ENCODE assay signal across 14 cellular contexts in the genomic region with DNA sequence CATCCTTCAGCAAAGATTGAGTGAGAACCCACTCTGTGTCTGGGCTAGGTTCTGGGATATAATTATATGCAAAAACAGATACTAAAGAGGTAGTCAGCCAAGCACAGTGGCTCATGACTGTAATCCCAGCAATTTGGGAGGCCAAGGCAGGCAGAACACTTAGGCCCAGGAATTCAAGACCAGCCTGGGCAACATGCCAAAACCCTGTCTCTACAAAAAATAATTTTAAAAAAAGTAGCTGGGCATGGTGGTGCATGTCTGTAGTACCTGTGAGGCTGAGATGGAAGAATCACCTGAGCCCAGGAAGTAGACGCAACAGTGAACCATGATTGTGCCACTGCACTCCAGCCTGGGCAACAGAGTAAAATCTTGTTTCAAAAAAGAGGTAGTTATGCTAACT.
DNase-seq lines count a peak whose midpoint lies in the region; ATAC-seq, FAIRE-seq and TF ChIP-seq lines count a peak whose summit lies in the region.
"Had no signal": no experiment of that assay in that cellular context is flagged by ENCODE, and none has a peak within 500 bp of the region (broad histone marks: within the 10 kb centered on the region; RNA-seq: fewer than 3 reads in every experiment).

No MANE protein-coding gene starts in this region.

- BruUV-seq in K562 (replicated peaks; lab: Mats Ljungman, UMichigan), result no TSS peak

- intact Hi-C loops in K562 (cut with micrococcal nuclease), result no loop called here

- H3K9me3 Mint-ChIP-seq in stimulated activated naive CD8-positive, alpha-beta T cell treated with anti-CD3 and anti-CD28 coated beads, Interleukin-15, amount 100 ng/mL, for 72 hours, result no peaks in the 10 kb centered on the region
- H3K9me3 Mint-ChIP-seq: CD4-positive, alpha-beta T cell; H9 had no signal

- TF ChIP-seq CTCF in K562 (IDR thresholded peaks at IDR 0.05 in 2 of 3, conservative IDR thresholded peaks at IDR 0.05 in 1 of 3; ENCODE audit: insufficient read depth in 2 of 3, low read depth in 1 of 3, low read length in 3 of 3), result no peak

- CTCF ChIA-PET in K562 (lab: Yijun Ruan, JAX; ENCODE audit: low intra/inter-chr PET ratio), result no interaction called here

- H3K4me3 ChIP-seq in K562 (no peak overlapping the region), mesodermal cell (ENCODE audit: extremely low read depth, insufficient read depth, low read length, poor library complexity, severe bottlenecking) (no peak overlapping the region)

- no peak for DNase-seq in stimulated activated naive CD8-positive, alpha-beta T cell treated with anti-CD3 and anti-CD28 coated beads, Interleukin-15, amount 100 ng/mL, for 72 hours
- no peak for DNase-seq in stimulated activated naive CD8-positive, alpha-beta T cell treated with anti-CD3 and anti-CD28 coated beads, Interleukin-15, Interleukin-2, amounts not matched to agents 100 U/mL and 50 U/mL, for 24 hours
- DNase-seq in K562 (ENCODE audit: extremely low read depth in 1 of 4, low spot score in 3 of 4), result no peak
- no peak for DNase-seq in activated effector memory CD4-positive, alpha-beta T cell treated with Interleukin-2 at 50 U/mL for 16 hours
- DNase-seq in SW 1271 (lab: John Stamatoyannopoulos, UW), result no peak
- no peak for DNase-seq in HCEC 1CT
- DNase-seq: ACHN; Calu3; CD4-positive, alpha-beta T cell; H9; NCI-H1092 treated with DMSO at 0.1 percent for 48 hours; NCI-H187 had no signal

- H3K79me2 ChIP-seq in K562 (ENCODE audit: control insufficient read depth, insufficient read depth, low read length), result no peaks in the 10 kb centered on the region

- no peak overlapping the region for H3K4me3 Mint-ChIP-seq in stimulated activated naive CD8-positive, alpha-beta T cell treated with anti-CD3 and anti-CD28 coated beads, Interleukin-15, amount 100 ng/mL, for 72 hours
- H3K4me3 Mint-ChIP-seq: B cell; CD4-positive, alpha-beta T cell; H9 had no signal

- ATAC-seq in stimulated activated naive CD8-positive, alpha-beta T cell treated with anti-CD3 and anti-CD28 coated beads, Interleukin-15, amount 100 ng/mL, for 72 hours, result peak; percentile 9
- ATAC-seq in stimulated activated naive CD8-positive, alpha-beta T cell treated with anti-CD3 and anti-CD28 coated beads, Interleukin-15, Interleukin-2, amounts not matched to agents 100 U/mL and 50 U/mL, for 24 hours, result no peak
- no peak for ATAC-seq in K562

- no peaks in the 10 kb centered on the region for H3K27me3 ChIP-seq in K562 (ENCODE audit: control insufficient read depth in 2 of 2, insufficient read depth in 2 of 2, low read length in 2 of 2)

- H3K27me3 Mint-ChIP-seq in stimulated activated naive CD8-positive, alpha-beta T cell treated with anti-CD3 and anti-CD28 coated beads, Interleukin-15, amount 100 ng/mL, for 72 hours, result no peaks in the 10 kb centered on the region
- H3K27me3 Mint-ChIP-seq: B cell; CD4-positive, alpha-beta T cell had no signal

- H3K9me3 ChIP-seq in K562 (replicated peaks; ENCODE audit: control insufficient read depth, insufficient read depth, low read depth, low read length) (no peaks in the 10 kb centered on the region), mesodermal cell (ENCODE audit: control insufficient read depth, low read length) (no peaks in the 10 kb centered on the region)

- no peaks in the 10 kb centered on the region for H3K9me1 ChIP-seq in K562 (ENCODE audit: control insufficient read depth, insufficient read depth, low read length)

- H3K27ac ChIP-seq in K562 (ENCODE audit: extremely low read depth, low read depth, low read length) (no peak overlapping the region), mesodermal cell (ENCODE audit: low read depth, low read length, severe bottlenecking) (peak overlapping the region; percentile 51)

- TF ChIP-seq EP300 in K562 (IDR thresholded peaks at IDR 0.05; ENCODE audit: low read length), result no peak

- H3K4me1 ChIP-seq in K562 (replicated peaks in 1 of 2; ENCODE audit: control insufficient read depth in 2 of 2, insufficient read depth in 2 of 2, low read length in 2 of 2) (no peaks in the 10 kb centered on the region), mesodermal cell (ENCODE audit: control insufficient read depth, insufficient read depth, low read length, poor library complexity, severe bottlenecking) (peaks cover 14% of the 10 kb centered on the region)

- FAIRE-seq in K562 (lab: Jason Lieb, UNC), result no peak

- no peak overlapping the region for H3K27ac Mint-ChIP-seq in stimulated activated naive CD8-positive, alpha-beta T cell treated with anti-CD3 and anti-CD28 coated beads, Interleukin-15, amount 100 ng/mL, for 72 hours
- H3K27ac Mint-ChIP-seq: B cell; CD4-positive, alpha-beta T cell; H9 had no signal

- H4K20me1 ChIP-seq in K562 (replicated peaks; ENCODE audit: control insufficient read depth, insufficient read depth, low read length), result no peaks in the 10 kb centered on the region

- H3K4me1 Mint-ChIP-seq in stimulated activated naive CD8-positive, alpha-beta T cell treated with anti-CD3 and anti-CD28 coated beads, Interleukin-15, amount 100 ng/mL, for 72 hours, result no peaks in the 10 kb centered on the region
- H3K4me1 Mint-ChIP-seq: B cell, H9 had no signal

- POLR2A ChIA-PET in K562 (lab: Yijun Ruan, JAX), result no interaction called here

- 54% methylated on average over 1 of the region's 1 CpG for WGBS in K562 (ENCODE audit: insufficient coverage, low coverage, missing lambda C conversion rate)
- WGBS in mesodermal cell (ENCODE audit: insufficient coverage in 2 of 2), 2 experiments, result 86 to 100% methylated on average over 1 of the region's 1 CpG

- TF ChIP-seq POLR2A in K562 (conservative IDR thresholded peaks at IDR 0.05), result no peak

- H3K36me3 ChIP-seq in K562 (ENCODE audit: control insufficient read depth, insufficient read depth, low read length) (no peaks in the 10 kb centered on the region), mesodermal cell (ENCODE audit: control insufficient read depth, insufficient read depth, low read length) (no peaks in the 10 kb centered on the region)

- H3K9ac ChIP-seq in K562 (ENCODE audit: insufficient read depth in 1 of 2, low read depth in 2 of 2, low read length in 2 of 2), result no peak overlapping the region

- no peak for TF ChIP-seq RAD21 in K562 (CRISPR knock-in tag; conservative IDR thresholded peaks at IDR 0.05 in 1 of 2, IDR thresholded peaks at IDR 0.05 in 1 of 2)

- in situ Hi-C loops in K562 (cut with MboI), result no loop called here

- no peak overlapping the region for H2AFZ ChIP-seq in K562 (ENCODE audit: low read depth, low read length)

- H3K4me2 ChIP-seq in K562 (ENCODE audit: insufficient read depth, low read length), result no peak overlapping the region

TF ChIP-seq in K562, 482 proteins besides CTCF, POLR2A, EP300 and RAD21:
- TF ChIP-seq NFIC (IDR thresholded peaks at IDR 0.05) (peak; percentile 9; the same call in 1 of the 2 replicates), SMC3 (conservative IDR thresholded peaks at IDR 0.05; ENCODE audit: insufficient read depth, low read depth, low read length) (no peak)
- TF ChIP-seq, protein P1, sequence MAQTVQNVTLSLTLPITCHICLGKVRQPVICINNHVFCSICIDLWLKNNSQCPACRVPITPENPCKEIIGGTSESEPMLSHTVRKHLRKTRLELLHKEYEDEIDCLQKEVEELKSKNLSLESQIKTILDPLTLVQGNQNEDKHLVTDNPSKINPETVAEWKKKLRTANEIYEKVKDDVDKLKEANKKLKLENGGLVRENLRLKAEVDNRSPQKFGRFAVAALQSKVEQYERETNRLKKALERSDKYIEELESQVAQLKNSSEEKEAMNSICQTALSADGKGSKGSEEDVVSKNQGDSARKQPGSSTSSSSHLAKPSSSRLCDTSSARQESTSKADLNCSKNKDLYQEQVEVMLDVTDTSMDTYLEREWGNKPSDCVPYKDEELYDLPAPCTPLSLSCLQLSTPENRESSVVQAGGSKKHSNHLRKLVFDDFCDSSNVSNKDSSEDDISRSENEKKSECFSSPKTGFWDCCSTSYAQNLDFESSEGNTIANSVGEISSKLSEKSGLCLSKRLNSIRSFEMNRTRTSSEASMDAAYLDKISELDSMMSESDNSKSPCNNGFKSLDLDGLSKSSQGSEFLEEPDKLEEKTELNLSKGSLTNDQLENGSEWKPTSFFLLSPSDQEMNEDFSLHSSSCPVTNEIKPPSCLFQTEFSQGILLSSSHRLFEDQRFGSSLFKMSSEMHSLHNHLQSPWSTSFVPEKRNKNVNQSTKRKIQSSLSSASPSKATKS (CRISPR knock-in tag; IDR thresholded peaks at IDR 0.05), result no peak
